21 cellular contexts compared by ENCODE assay signal in the genomic region with DNA sequence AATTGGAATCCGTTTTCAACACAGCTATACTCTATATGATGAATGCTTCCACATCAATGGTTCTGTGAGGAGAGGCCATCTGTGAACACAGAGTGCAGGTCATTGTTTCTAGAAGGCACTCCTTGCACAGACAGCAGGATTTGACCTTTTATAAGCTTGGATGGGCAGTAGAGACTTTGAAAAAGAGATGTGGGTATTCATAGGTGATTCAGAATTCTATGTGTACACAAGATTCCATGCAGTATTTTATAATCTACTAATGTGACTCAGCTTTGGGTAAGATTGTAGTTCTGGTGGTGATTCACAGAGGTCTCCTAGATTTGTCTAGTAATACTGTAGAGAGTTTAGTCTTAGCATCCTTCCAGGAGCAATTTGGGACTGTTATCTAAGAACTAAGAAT. TPM values are rescaled to one million over a fixed set of nuclear protein-coding genes. Genes with fewer than 3 reads are reported as not detected.
DNase-seq lines count a peak whose midpoint lies in the region; ATAC-seq and TF ChIP-seq lines count a peak whose summit lies in the region.
"Had no signal": no experiment of that assay in that cellular context is flagged by ENCODE, and none has a peak within 500 bp of the region (broad histone marks: within the 10 kb centered on the region; RNA-seq: fewer than 3 reads in every experiment).

No MANE protein-coding gene starts in this region.

- H3K27ac ChIP-seq in epithelial cell of prostate: no peak overlapping the region
- H3K27ac ChIP-seq: pancreas, thyroid gland had no signal

- no peaks in the 10 kb centered on the region for H3K4me1 Mint-ChIP-seq in activated T-helper 1 cell treated with anti-CD3 and anti-CD28 coated beads, Interleukin-12 subunit alpha, Interleukin-12 subunit beta, Interleukin-2, Interleukin-4 antibody, amounts not matched to agents 30 ng/mL and 10 ng/mL and 1 ng/mL, durations not matched to agents 14 hours and 24 hours and 36 hours (ENCODE audit: low read depth)

- H3K9me3 Mint-ChIP-seq in activated T-helper 1 cell treated with anti-CD3 and anti-CD28 coated beads, Interleukin-12 subunit alpha, Interleukin-12 subunit beta, Interleukin-2, Interleukin-4 antibody, amounts not matched to agents 30 ng/mL and 10 ng/mL and 1 ng/mL, durations not matched to agents 14 hours and 24 hours and 36 hours: no peaks in the 10 kb centered on the region
- H3K9me3 Mint-ChIP-seq: activated CD8-positive, alpha-beta T cell treated with anti-CD3 and anti-CD28 coated beads for 36 hours had no signal

- DNase-seq in G401 (ENCODE audit: low spot score) (peak; percentile 54), RKO (ENCODE audit: low spot score) (peak; percentile 47), epithelial cell of prostate (ENCODE audit: low read depth, low spot score) (peak; percentile 6), omental fat pad (ENCODE audit: low spot score) (no peak), DMS79 (lab: John Stamatoyannopoulos, UW) (no peak), anterior cingulate cortex (lab: John Stamatoyannopoulos, UW) (no peak)
- no peak for DNase-seq in activated T-helper 1 cell treated with anti-CD3 and anti-CD28 coated beads, Interleukin-12 subunit alpha, Interleukin-12 subunit beta, Interleukin-2, Interleukin-4 antibody, amounts not matched to agents 30 ng/mL and 10 ng/mL and 1 ng/mL, durations not matched to agents 14 hours and 24 hours and 36 hours (ENCODE audit: low spot score)
- DNase-seq: activated CD8-positive, alpha-beta T cell treated with anti-CD3 and anti-CD28 coated beads for 36 hours; activated T-cell treated with anti-CD3 and anti-CD28 coated beads, Interleukin-2, amount 50 U/mL, for 48 hours; Calu3; cerebellar nuclear complex; foreskin melanocyte; KBM-7; left ventricle myocardium superior; NCI-H1105; NCI-H2171; pancreas; T-helper 1 cell had no signal

- in situ Hi-C loops in G401 (cut with HindIII; ENCODE audit: low sequenced_read_pairs): no loop called here

- ATAC-seq in omental fat pad (ENCODE audit: low FRiP score): peak; percentile 71
- ATAC-seq in GM19023 (IDR thresholded peaks at IDR 0.05; ENCODE audit: unreplicated experiment): no peak
- ATAC-seq: activated CD8-positive, alpha-beta T cell treated with anti-CD3 and anti-CD28 coated beads for 36 hours; left ventricle myocardium superior; pancreas had no signal

- H3K27ac Mint-ChIP-seq in activated T-helper 1 cell treated with anti-CD3 and anti-CD28 coated beads, Interleukin-12 subunit alpha, Interleukin-12 subunit beta, Interleukin-2, Interleukin-4 antibody, amounts not matched to agents 30 ng/mL and 10 ng/mL and 1 ng/mL, durations not matched to agents 14 hours and 24 hours and 36 hours: no peak overlapping the region
- H3K27ac Mint-ChIP-seq: activated CD8-positive, alpha-beta T cell treated with anti-CD3 and anti-CD28 coated beads for 36 hours; activated naive CD8-positive, alpha-beta T cell had no signal

- intact Hi-C loops in activated T-helper 1 cell treated with anti-CD3 and anti-CD28 coated beads, Interleukin-12 subunit alpha, Interleukin-12 subunit beta, Interleukin-2, Interleukin-4 antibody, amounts not matched to agents 30 ng/mL and 10 ng/mL and 1 ng/mL, durations not matched to agents 14 hours and 24 hours and 36 hours (cut with micrococcal nuclease): no loop called here

- no peak for TF ChIP-seq CTCF in omental fat pad (IDR thresholded peaks at IDR 0.05)

- H3K27me3 Mint-ChIP-seq in activated T-helper 1 cell treated with anti-CD3 and anti-CD28 coated beads, Interleukin-12 subunit alpha, Interleukin-12 subunit beta, Interleukin-2, Interleukin-4 antibody, amounts not matched to agents 30 ng/mL and 10 ng/mL and 1 ng/mL, durations not matched to agents 14 hours and 24 hours and 36 hours (ENCODE audit: insufficient read depth): peaks cover 2% of the 10 kb centered on the region
- H3K27me3 Mint-ChIP-seq: activated naive CD8-positive, alpha-beta T cell had no signal

- H3K36me3 Mint-ChIP-seq in activated T-helper 1 cell treated with anti-CD3 and anti-CD28 coated beads, Interleukin-12 subunit alpha, Interleukin-12 subunit beta, Interleukin-2, Interleukin-4 antibody, amounts not matched to agents 30 ng/mL and 10 ng/mL and 1 ng/mL, durations not matched to agents 14 hours and 24 hours and 36 hours (ENCODE audit: low read depth): no peaks in the 10 kb centered on the region
- H3K36me3 Mint-ChIP-seq: activated naive CD8-positive, alpha-beta T cell had no signal

- no peak overlapping the region for H3K4me3 Mint-ChIP-seq in activated T-helper 1 cell treated with anti-CD3 and anti-CD28 coated beads, Interleukin-12 subunit alpha, Interleukin-12 subunit beta, Interleukin-2, Interleukin-4 antibody, amounts not matched to agents 30 ng/mL and 10 ng/mL and 1 ng/mL, durations not matched to agents 14 hours and 24 hours and 36 hours
- H3K4me3 Mint-ChIP-seq: activated CD8-positive, alpha-beta T cell treated with anti-CD3 and anti-CD28 coated beads for 36 hours; activated naive CD8-positive, alpha-beta T cell had no signal

RNA-seq across cellular contexts. Expression of a gene that starts 12.6 kb away (rescaled TPM):
- total RNA-seq in G401 (2014; rRNA removed; shearing (Covaris generic)): not detected in 2 replicates
- total RNA-seq in omental fat pad: 1 to 10 TPM in 1 of 4 donors, under 1 TPM in 1, not detected in 2; 0.28 to 1.6 TPM
- not detected in 2 replicates for total RNA-seq in activated T-helper 1 cell treated with anti-CD3 and anti-CD28 coated beads, Interleukin-12 subunit alpha, Interleukin-12 subunit beta, Interleukin-2, Interleukin-4 antibody, amounts not matched to agents 30 ng/mL and 10 ng/mL and 1 ng/mL, durations not matched to agents 14 hours and 24 hours and 36 hours
- total RNA-seq: activated CD8-positive, alpha-beta T cell treated with anti-CD3 and anti-CD28 coated beads for 36 hours; Calu3; left ventricle myocardium superior; thyroid gland had no signal

Comparison
In these comparisons a context has a peak if more than half of its experiments do, and no peak if none do; other contexts are left out.
1. DNase-seq: peak in G401 (single experiment), RKO (single experiment) and epithelial cell of prostate (single experiment); none in omental fat pad (single experiment), DMS79 (single experiment), anterior cingulate cortex (0 of 58) and activated T-helper 1 cell treated with anti-CD3 and anti-CD28 coated beads, Interleukin-12 subunit alpha, Interleukin-12 subunit beta, Interleukin-2, Interleukin-4 antibody, amounts not matched to agents 30 ng/mL and 10 ng/mL and 1 ng/mL, durations not matched to agents 14 hours and 24 hours and 36 hours (single experiment).